18 cellular contexts compared by ENCODE assay signal in the genomic region with DNA sequence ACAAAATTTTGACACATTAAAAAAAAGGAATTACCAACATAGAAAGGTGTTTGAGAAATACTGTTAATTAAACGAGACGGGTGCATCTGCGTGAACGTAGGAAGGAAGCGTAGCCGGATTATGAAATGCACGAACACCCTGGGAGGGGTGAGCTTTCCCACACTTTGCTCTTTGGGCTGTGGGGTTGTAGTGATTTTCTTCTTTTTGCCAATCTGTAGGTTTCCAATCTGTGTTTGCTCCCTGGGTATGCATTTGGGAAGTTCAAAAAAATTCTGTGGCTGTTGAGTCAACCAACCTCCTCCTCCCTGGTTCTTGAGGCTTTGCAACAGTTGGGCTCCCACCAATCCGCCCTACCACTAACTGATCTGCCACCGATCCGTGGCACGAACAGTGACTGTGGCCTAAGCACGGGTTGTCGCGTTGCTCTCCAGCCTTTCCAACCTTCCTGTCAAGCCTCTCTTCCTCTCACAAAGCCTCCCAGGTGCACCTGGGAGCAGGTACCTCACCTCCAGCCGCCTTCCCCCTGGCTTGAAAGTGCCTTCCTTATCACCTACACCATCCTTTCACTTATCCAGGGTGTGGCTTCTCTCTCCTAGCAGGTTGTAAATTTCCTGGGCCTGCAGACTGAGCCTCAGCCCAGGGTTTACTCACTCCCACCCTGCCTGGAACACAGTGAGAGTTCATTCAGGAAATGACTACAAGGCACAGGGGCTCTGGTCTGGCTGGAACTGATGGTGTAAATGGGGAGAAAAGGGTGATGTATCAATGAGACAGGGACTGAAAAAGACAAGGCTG. TPM values are rescaled to one million over a fixed set of nuclear protein-coding genes. Genes with fewer than 3 reads are reported as not detected.
DNase-seq lines count a peak whose midpoint lies in the region; TF ChIP-seq lines count a peak whose summit lies in the region.
"Had no signal": no experiment of that assay in that cellular context is flagged by ENCODE, and none has a peak within 500 bp of the region (broad histone marks: within the 10 kb centered on the region; RNA-seq: fewer than 3 reads in every experiment).

No MANE protein-coding gene starts in this region.

- peak overlapping the region; percentile 15; the same call in 1 of the 2 replicates for H3K27ac ChIP-seq in 22Rv1
- H3K27ac ChIP-seq in colonic mucosa, result no peak overlapping the region
- no peak overlapping the region for H3K27ac ChIP-seq in osteoblast (ENCODE audit: low read depth, low read length)
- H3K27ac ChIP-seq: KMS-11 had no signal

- no peaks in the 10 kb centered on the region for H3K36me3 Mint-ChIP-seq in CD14-positive monocyte

- peaks cover 0 to 6% (median 0%) of the 10 kb centered on the region in 7 donors for H3K9me3 Mint-ChIP-seq in CD14-positive monocyte
- H3K9me3 Mint-ChIP-seq: CD4-positive, alpha-beta T cell; GM23338 had no signal

- peaks cover 0 to 12% (median 8%) of the 10 kb centered on the region in 3 donors for H3K27me3 Mint-ChIP-seq in CD14-positive monocyte (ENCODE audit: low read depth in 3 of 3)

- peaks cover 17% of the 10 kb centered on the region for H3K4me1 Mint-ChIP-seq in CD14-positive monocyte

- no peak overlapping the region for H3K4me2 ChIP-seq in osteoblast (ENCODE audit: insufficient read depth, low read length)
- H3K4me2 ChIP-seq: GM23338, KMS-11 had no signal

- no peaks in the 10 kb centered on the region for H3K9me3 ChIP-seq in colonic mucosa
- H3K9me3 ChIP-seq in osteoblast (ENCODE audit: low read depth, low read length), result no peaks in the 10 kb centered on the region

- H3K9ac ChIP-seq in colonic mucosa (ENCODE audit: low read depth in 2 of 2, low read length in 2 of 2), result peak overlapping the region in 1 of 2 donors; percentile 46
- H3K9ac ChIP-seq: KMS-11 had no signal

- H4K20me1 ChIP-seq in osteoblast (ENCODE audit: insufficient read depth, low read length), result no peaks in the 10 kb centered on the region

- intact Hi-C loops in colonic mucosa (cut with DNase I) (no loop called here), CD14-positive monocyte (cut with micrococcal nuclease) (no loop called here)

- peak overlapping the region in 1 of 7 donors; percentile 44 for H3K27ac Mint-ChIP-seq in CD14-positive monocyte
- H3K27ac Mint-ChIP-seq: CD4-positive, alpha-beta T cell; GM23338; HFFc6 had no signal

- no peaks in the 10 kb centered on the region for H3K27me3 ChIP-seq in colonic mucosa
- no peaks in the 10 kb centered on the region for H3K27me3 ChIP-seq in osteoblast (ENCODE audit: insufficient read depth, low read length)

- no peaks in the 10 kb centered on the region for H3K79me2 ChIP-seq in osteoblast (ENCODE audit: insufficient read depth, low read length)

- TF ChIP-seq CTCF in 22Rv1 (IDR thresholded peaks at IDR 0.05) (no peak), colonic mucosa (IDR thresholded peaks at IDR 0.05) (no peak), osteoblast (IDR thresholded peaks at IDR 0.05; ENCODE audit: extremely low read depth, low read depth, low read length) (no peak), CD14-positive monocyte (IDR thresholded peaks at IDR 0.05) (no peak)

- no peak overlapping the region for H3K4me3 Mint-ChIP-seq in CD14-positive monocyte
- H3K4me3 Mint-ChIP-seq: CD4-positive, alpha-beta T cell; GM23338; HFFc6 had no signal

- H2AFZ ChIP-seq in osteoblast (ENCODE audit: low read length), result peak overlapping the region; percentile 35
- H2AFZ ChIP-seq: GM23338 had no signal

- DNase-seq in HT1080 (ENCODE audit: low read depth), result peak; percentile 52
- DNase-seq in colonic mucosa, result peak; percentile 54
- DNase-seq in osteoblast (ENCODE audit: insufficient read length, low spot score, missing footprints), result peak; percentile 65
- no peak for DNase-seq in COR-L47 (lab: John Stamatoyannopoulos, UW)
- DNase-seq in NCI-H1048 (lab: John Stamatoyannopoulos, UW), result no peak
- DNase-seq in T-helper 9 cell, result no peak
- no peak for DNase-seq in CD14-positive monocyte (ENCODE audit: low spot score)
- DNase-seq: AML-193; CD4-positive, alpha-beta T cell; DND-41; HFFc6; MM.1S; NCI-H1436; NCI-H2029 treated with DMSO at 0.1 percent for 48 hours; NCI-H524 had no signal

- H3K4me1 ChIP-seq in colonic mucosa (no peaks in the 10 kb centered on the region), osteoblast (ENCODE audit: insufficient read depth, low read length) (peaks cover 17% of the 10 kb centered on the region)

- H3K36me3 ChIP-seq in colonic mucosa (no peaks in the 10 kb centered on the region), osteoblast (ENCODE audit: insufficient read depth, low read length) (no peaks in the 10 kb centered on the region)

- no peak overlapping the region for H3K4me3 ChIP-seq in colonic mucosa
- no peak overlapping the region for H3K4me3 ChIP-seq in osteoblast (ENCODE audit: insufficient read depth, low read length)
- H3K4me3 ChIP-seq: GM23338 had no signal

RNA-seq across cellular contexts. Expression of a gene that starts 16.6 kb away (rescaled TPM):
- 4.3 and 5.6 TPM in 2 replicates for total RNA-seq in HT1080 (2014; rRNA removed; shearing (Covaris generic))
- 1.0 and 1.2 TPM in 2 replicates for polyA plus RNA-seq in HT1080 (2015; cell fraction: cytosol; rRNA removed)
- 0.85 and 1.0 TPM in 2 replicates for polyA plus RNA-seq in HT1080 (2015; cell fraction: nucleus; rRNA removed)
- total RNA-seq in colonic mucosa (under 1 TPM; 0.32 to 0.37 TPM), osteoblast (1.1 and 1.5 TPM in 2 replicates)
- under 1 TPM; 0.11 to 0.29 TPM for polyA plus RNA-seq in CD14-positive monocyte
- polyA plus RNA-seq: GM23338 had no signal

RNA-seq across cellular contexts. Expression of a gene that starts 21.4 kb away (rescaled TPM):
- total RNA-seq in HT1080 (2014; rRNA removed; shearing (Covaris generic)), result 44.7 and 53.9 TPM in 2 replicates
- 26.9 and 29.8 TPM in 2 replicates for polyA plus RNA-seq in HT1080 (2015; cell fraction: cytosol; rRNA removed)
- 113 and 117 TPM in 2 replicates for polyA plus RNA-seq in HT1080 (2015; cell fraction: nucleus; rRNA removed)
- total RNA-seq in colonic mucosa (10 to 100 TPM; 22.7 to 34.4 TPM), osteoblast (52.7 and 63.7 TPM in 2 replicates)
- polyA plus RNA-seq in CD14-positive monocyte, result 1 to 10 TPM; 7.5 to 9.3 TPM

RNA-seq across cellular contexts. Expression of a gene that starts 33.3 kb away (rescaled TPM):
- total RNA-seq in HT1080 (2014; rRNA removed; shearing (Covaris generic)), result 44.3 and 54.9 TPM in 2 replicates
- 37.9 and 50.1 TPM in 2 replicates for polyA plus RNA-seq in HT1080 (2015; cell fraction: cytosol; rRNA removed)
- polyA plus RNA-seq in HT1080 (2015; cell fraction: nucleus; rRNA removed), result 17.9 and 21.2 TPM in 2 replicates
- 10 to 100 TPM; 41.0 to 49.8 TPM for total RNA-seq in colonic mucosa
- 59.0 and 61.3 TPM in 2 replicates for total RNA-seq in osteoblast
- 10 to 100 TPM; 69.1 to 94.9 TPM for polyA plus RNA-seq in CD14-positive monocyte

RNA-seq across cellular contexts. Expression of a gene that starts 46.4 kb away (rescaled TPM):
- total RNA-seq in HT1080 (2014; rRNA removed; shearing (Covaris generic)), result 0.53 and 0.79 TPM in 2 replicates
- 0.57 and 0.92 TPM in 2 replicates for polyA plus RNA-seq in HT1080 (2015; cell fraction: cytosol; rRNA removed)
- polyA plus RNA-seq in HT1080 (2015; cell fraction: nucleus; rRNA removed), result 4.0 and 4.3 TPM in 2 replicates
- total RNA-seq in colonic mucosa (10 to 100 TPM in 1 of 2 donors, 1 to 10 TPM in 1; 7.0 to 11.2 TPM), osteoblast (18.5 and 19.7 TPM in 2 replicates)
- under 1 TPM; 0.13 to 0.30 TPM for polyA plus RNA-seq in CD14-positive monocyte

Comparison
In these comparisons a context has a peak if more than half of its experiments do, and no peak if none do; other contexts are left out.
1. DNase-seq: peak in HT1080 (single experiment), colonic mucosa (single experiment) and osteoblast (single experiment); none in COR-L47 (single experiment), NCI-H1048 (single experiment), T-helper 9 cell (single experiment) and CD14-positive monocyte (single experiment).